10 cellular contexts compared by ENCODE assay signal in the genomic region with DNA sequence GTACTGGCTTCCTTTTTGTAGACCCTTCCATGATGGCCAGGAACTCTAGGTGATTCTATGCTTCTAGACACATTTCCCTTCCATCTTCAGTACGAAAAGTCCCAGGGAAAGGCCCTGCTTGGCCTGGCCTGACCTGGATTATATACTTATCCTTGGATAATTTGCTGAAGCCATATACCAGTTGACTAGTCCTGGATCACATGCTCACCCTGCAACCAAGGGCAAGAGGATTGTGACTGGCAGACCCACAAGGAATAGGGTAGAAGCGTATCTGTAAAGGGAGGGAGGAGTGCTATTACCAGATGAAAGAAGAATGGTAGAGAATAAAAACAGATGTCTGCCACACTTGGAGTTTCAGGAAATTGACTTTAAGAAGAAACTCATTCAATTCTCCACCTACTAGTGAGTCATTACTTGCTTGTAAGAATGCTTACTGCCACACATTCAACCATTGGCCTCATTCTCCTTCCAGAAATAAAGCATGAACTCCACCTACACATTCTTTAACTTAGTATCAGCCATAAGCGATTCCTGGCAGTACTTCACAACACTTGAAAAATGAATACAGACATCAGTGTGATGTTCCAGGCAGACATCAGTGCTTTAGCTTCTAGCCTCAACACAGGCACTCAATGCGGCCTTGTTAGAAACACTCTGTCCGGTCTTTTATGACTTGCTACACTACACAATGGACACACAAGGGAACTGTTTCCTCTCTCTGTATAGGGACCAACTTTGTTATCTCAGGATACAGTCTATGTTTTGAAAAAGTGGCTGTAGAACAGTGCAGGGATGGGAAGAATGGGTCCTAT.
DNase-seq lines count a peak whose midpoint lies in the region; ATAC-seq and TF ChIP-seq lines count a peak whose summit lies in the region.
"Had no signal": no experiment of that assay in that cellular context is flagged by ENCODE, and none has a peak within 500 bp of the region (broad histone marks: within the 10 kb centered on the region; RNA-seq: fewer than 3 reads in every experiment).

No MANE protein-coding gene starts in this region.

- TF ChIP-seq POLR2A in GM18505 (IDR thresholded peaks at IDR 0.05; ENCODE audit: borderline replicate concordance, extremely low read depth, insufficient read depth, insufficient read length) = no peak

- H3K27ac ChIP-seq in epithelial cell of prostate (peak overlapping the region; percentile 81), muscle layer of colon (ENCODE audit: low read depth, low read length) (peak overlapping the region; percentile 42)

- H3K4me1 ChIP-seq in muscle layer of colon (ENCODE audit: insufficient read depth, low read length) = peaks cover 85% of the 10 kb centered on the region

- ATAC-seq in HG03095 (IDR thresholded peaks at IDR 0.05; ENCODE audit: unreplicated experiment) (no peak), GM18505 (IDR thresholded peaks at IDR 0.05; ENCODE audit: unreplicated experiment) (no peak)

- peaks cover 11% of the 10 kb centered on the region for H3K36me3 ChIP-seq in muscle layer of colon (ENCODE audit: insufficient read depth, low read length)

- H3K4me3 ChIP-seq in muscle layer of colon (ENCODE audit: low read depth in 1 of 2, low read length in 2 of 2) = no peak overlapping the region

- no peak overlapping the region for H3K9ac ChIP-seq in muscle layer of colon (ENCODE audit: low read length)

- no peaks in the 10 kb centered on the region for H3K9me3 ChIP-seq in muscle layer of colon (ENCODE audit: low read length)

- peak; percentile 89 for DNase-seq in COLO829 (ENCODE audit: low spot score)
- peak; percentile 54 for DNase-seq in LHCN-M2 (ENCODE audit: low read depth)
- peak; percentile 55 for DNase-seq in epithelial cell of prostate (ENCODE audit: low read depth, low spot score)
- DNase-seq in DMS114 treated with DMSO at 0.1 percent for 48 hours (lab: John Stamatoyannopoulos, UW; ENCODE audit: unreplicated experiment) = no peak
- DNase-seq in DMS53 treated with DMSO at 0.1 percent for 48 hours (lab: John Stamatoyannopoulos, UW; ENCODE audit: unreplicated experiment) = no peak
- DNase-seq: NCI-H1436, retina had no signal

- H3K27me3 ChIP-seq in muscle layer of colon (ENCODE audit: control insufficient read depth in 1 of 2, insufficient read depth in 2 of 2, low read length in 2 of 2) = no peaks in the 10 kb centered on the region

Comparison
In these comparisons a context has a peak if more than half of its experiments do, and no peak if none do; other contexts are left out.
1. DNase-seq: peak in COLO829 (single experiment), LHCN-M2 (single experiment) and epithelial cell of prostate (single experiment); none in DMS114 treated with DMSO at 0.1 percent for 48 hours (single experiment) and DMS53 treated with DMSO at 0.1 percent for 48 hours (single experiment).